Comparison of ENCODE assay signal across 34 cellular contexts in the genomic region with DNA sequence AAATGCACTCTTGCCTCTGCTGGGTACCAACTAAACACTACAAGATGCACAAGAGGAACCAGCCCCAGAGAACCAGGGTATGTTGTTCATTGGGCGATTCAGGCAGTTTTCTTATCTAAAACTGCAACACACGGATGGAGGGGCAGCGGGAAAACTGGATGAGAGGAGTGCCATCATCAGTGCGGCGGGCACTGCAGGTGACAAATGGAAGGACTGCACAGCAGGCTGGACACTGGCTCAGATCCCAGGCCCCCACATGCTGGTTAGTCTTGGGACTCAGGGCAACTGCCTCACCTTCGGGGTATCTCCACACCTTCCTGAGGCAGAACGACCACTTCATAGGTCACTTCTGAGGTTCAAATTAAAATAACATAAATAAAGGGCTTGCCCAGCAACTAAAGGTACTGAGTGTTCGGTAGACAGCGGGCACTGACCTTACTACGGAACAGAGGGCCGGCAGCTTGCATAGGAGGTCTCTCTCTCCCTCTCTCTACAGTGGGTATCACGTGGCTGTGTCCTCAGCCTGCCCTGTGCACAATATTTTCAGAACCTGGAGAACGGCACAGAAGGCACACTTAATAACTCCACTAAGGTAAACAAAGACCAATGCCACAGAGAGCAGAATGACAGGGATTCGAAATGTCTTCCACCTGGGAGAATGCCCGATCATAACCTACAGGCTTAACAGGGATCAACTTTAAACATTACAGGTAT.
DNase-seq lines count a peak whose midpoint lies in the region; ATAC-seq, FAIRE-seq and TF ChIP-seq lines count a peak whose summit lies in the region.
"Had no signal": no experiment of that assay in that cellular context is flagged by ENCODE, and none has a peak within 500 bp of the region (broad histone marks: within the 10 kb centered on the region; RNA-seq: fewer than 3 reads in every experiment).

No MANE protein-coding gene starts in this region.

- H3K4me3 ChIP-seq in A549 (no peak overlapping the region), neuronal stem cell (ENCODE audit: low read length in 2 of 2) (no peak overlapping the region), HepG2 (replicated peaks in 1 of 3; ENCODE audit: insufficient read depth in 1 of 3, low read depth in 2 of 3, low read length in 3 of 3) (no peak overlapping the region), kidney (ENCODE audit: low read length in 2 of 2) (no peak overlapping the region)
- H3K4me3 ChIP-seq: PC-9, right atrium auricular region had no signal

- H3K79me1 ChIP-seq in neuronal stem cell (ENCODE audit: low read depth, low read length), result peaks cover 2% of the 10 kb centered on the region

- H2BK5ac ChIP-seq in neuronal stem cell (ENCODE audit: low read length), result peak overlapping the region; percentile 19

- no peak for TF ChIP-seq CTCF in A549 (IDR thresholded peaks at IDR 0.05)
- no peak for TF ChIP-seq CTCF in mesothelial cell of epicardium (IDR thresholded peaks at IDR 0.05; ENCODE audit: unreplicated experiment)
- no peak for TF ChIP-seq CTCF in HepG2 (CRISPR knock-in tag; IDR thresholded peaks at IDR 0.05)
- no peak for TF ChIP-seq CTCF in activated CD8-positive, alpha-beta T cell treated with anti-CD3 and anti-CD28 coated beads for 36 hours (IDR thresholded peaks at IDR 0.05)
- TF ChIP-seq CTCF in kidney (IDR thresholded peaks at IDR 0.05; ENCODE audit: borderline replicate concordance, extremely low read depth, insufficient read depth), result no peak

- POLR2A ChIA-PET in A549 (lab: Yijun Ruan, JAX) (no interaction called here), HepG2 (lab: Yijun Ruan, JAX) (no interaction called here)
- POLR2A ChIA-PET in activated CD8-positive, alpha-beta T cell treated with anti-CD3 and anti-CD28 coated beads for 36 hours (lab: Charles Lee), result no interaction called here

- no peak for ATAC-seq in A549
- ATAC-seq in HepG2, result no peak
- ATAC-seq in activated CD8-positive, alpha-beta T cell treated with anti-CD3 and anti-CD28 coated beads for 36 hours, result no peak
- ATAC-seq: CD8-positive, alpha-beta T cell; stimulated activated naive CD8-positive, alpha-beta T cell treated with anti-CD3 and anti-CD28 coated beads, Interleukin-15, Interleukin-2, amounts not matched to agents 100 U/mL and 50 U/mL, for 24 hours; WTC11 had no signal

- no peak overlapping the region for H3K4me3 Mint-ChIP-seq in mesothelial cell of epicardium
- no peak overlapping the region for H3K4me3 Mint-ChIP-seq in activated CD8-positive, alpha-beta T cell treated with anti-CD3 and anti-CD28 coated beads for 36 hours
- H3K4me3 Mint-ChIP-seq: activated CD4-positive, alpha-beta T cell treated with anti-CD3 and anti-CD28 coated beads, Interleukin-2, amount 10 ng/mL, durations not matched to agents 7 days and 5 days; activated naive CD8-positive, alpha-beta T cell; CD8-positive, alpha-beta T cell; dendritic cell treated with granulocyte-macrophage colony-stimulating factor and Interleukin-4, amounts not matched to agents 40 ng/mL and 50 ng/mL, for 4 days; memory B cell; WTC11 had no signal

- H3K9me3 ChIP-seq in A549, result no peaks in the 10 kb centered on the region
- peaks cover 0 to 2% of the 10 kb centered on the region in 2 donors for H3K9me3 ChIP-seq in neuronal stem cell (replicated peaks in 1 of 2; ENCODE audit: control insufficient read depth in 2 of 2, insufficient read depth in 1 of 2, low read depth in 1 of 2, low read length in 2 of 2)
- H3K9me3 ChIP-seq in HepG2 (ENCODE audit: low read length), result no peaks in the 10 kb centered on the region
- no peaks in the 10 kb centered on the region for H3K9me3 ChIP-seq in kidney (ENCODE audit: control insufficient read depth in 1 of 2, low read length in 2 of 2)
- H3K9me3 ChIP-seq: right atrium auricular region had no signal

- H4K91ac ChIP-seq in neuronal stem cell (ENCODE audit: low read depth, low read length, poor library complexity), result no peak overlapping the region

- TF ChIP-seq EP300 in A549 (IDR thresholded peaks at IDR 0.05), result no peak
- TF ChIP-seq EP300 in HepG2 (IDR thresholded peaks at IDR 0.05; ENCODE audit: low read depth in 2 of 2, low read length in 2 of 2), result no peak
- no peak for TF ChIP-seq EP300 in HepG2 (CRISPR knock-in tag; IDR thresholded peaks at IDR 0.05; ENCODE audit: borderline replicate concordance)

- DNase-seq in A549 (ENCODE audit: low read depth in 1 of 2, low spot score in 1 of 2) (no peak), NCI-H69 (lab: John Stamatoyannopoulos, UW) (peak; percentile 16), cerebellum (ENCODE audit: low spot score) (peak; percentile 53), neuronal stem cell (ENCODE audit: low spot score) (no peak), mesothelial cell of epicardium (ENCODE audit: low spot score in 2 of 2, unreplicated experiment in 2 of 2) (no peak), HepG2 (ENCODE audit: low spot score) (no peak), kidney (no peak)
- DNase-seq in activated CD8-positive, alpha-beta T cell treated with anti-CD3 and anti-CD28 coated beads for 36 hours, result no peak
- DNase-seq: activated CD4-positive, alpha-beta T cell treated with anti-CD3 and anti-CD28 coated beads, Interleukin-2, amount 10 ng/mL, durations not matched to agents 7 days and 5 days; activated effector memory CD4-positive, alpha-beta T cell treated with Interleukin-2 at 50 U/mL for 16 hours; activated T-cell treated with anti-CD3 and anti-CD28 coated beads, Interleukin-2, amount 50 U/mL, for 1 hour; AML-193; anterior cingulate cortex; CD8-positive, alpha-beta T cell; DMS 273 treated with DMSO at 0.1 percent for 48 hours; NCI-H1048; NCI-H1694 treated with DMSO at 0.1 percent for 48 hours; NCI-H524 treated with DMSO at 0.1 percent for 48 hours; SHP77 treated with DMSO at 0.1 percent for 48 hours; stimulated activated CD4-positive, alpha-beta T cell treated with anti-CD3 and anti-CD28 coated beads, Interleukin-1b, Interleukin-23, amount 100 ng/mL, for 48 hours; stimulated activated naive CD8-positive, alpha-beta T cell treated with anti-CD3 and anti-CD28 coated beads, Interleukin-15, Interleukin-2, amounts not matched to agents 100 U/mL and 50 U/mL, for 24 hours; SW 1271; T-helper 9 cell had no signal

- peaks cover 80% of the 10 kb centered on the region for H3K4me1 ChIP-seq in A549
- H3K4me1 ChIP-seq in neuronal stem cell (ENCODE audit: control insufficient read depth in 2 of 2, insufficient read depth in 1 of 2, low read depth in 1 of 2, low read length in 2 of 2), result peaks cover 4 to 23% of the 10 kb centered on the region in 2 donors
- peaks cover 9% of the 10 kb centered on the region for H3K4me1 ChIP-seq in HepG2 (ENCODE audit: insufficient read depth, low read length)
- H3K4me1 ChIP-seq in kidney (ENCODE audit: control insufficient read depth in 1 of 2, insufficient read depth in 1 of 2, low read depth in 1 of 2, low read length in 2 of 2), result peaks cover 11 to 20% of the 10 kb centered on the region in 2 donors

- CTCF ChIA-PET in A549 (lab: Yijun Ruan, JAX) (interaction anchor here (0.6 kb wide), 1 partner anchor 431 kb away, joined by 3 read pairs; no protein-coding TSS in a partner anchor), HepG2 (lab: Yijun Ruan, JAX; ENCODE audit: low intra/inter-chr PET ratio, low total read pairs) (no interaction called here)
- CTCF ChIA-PET in activated CD8-positive, alpha-beta T cell treated with anti-CD3 and anti-CD28 coated beads for 36 hours (lab: Charles Lee), result interaction anchor here (0.6 to 1.3 kb wide), 2 partner anchors 30 to 452 kb away, joined by 3 to 4 read pairs; no protein-coding TSS in a partner anchor

- 91% methylated on average over 15 of the region's 15 CpGs for WGBS in A549 (ENCODE audit: missing lambda C conversion rate)
- no CpG with 5 or more reads among the region's 15 CpGs for WGBS in neuronal stem cell (ENCODE audit: extremely low coverage in 2 of 2, insufficient read length in 2 of 2, insufficient replicate concordance in 1 of 2), 2 donors
- WGBS in HepG2 (ENCODE audit: low lambda C conversion rate), result 72% methylated on average over 13 of the region's 15 CpGs

- H3K27me3 ChIP-seq in neuronal stem cell (ENCODE audit: control insufficient read depth in 3 of 3, insufficient read depth in 3 of 3, low read depth in 1 of 3, low read length in 3 of 3) (no peaks in the 10 kb centered on the region), HepG2 (ENCODE audit: control insufficient read depth in 1 of 2, insufficient read depth in 2 of 2, low read length in 2 of 2) (no peaks in the 10 kb centered on the region)
- H3K27me3 ChIP-seq: right atrium auricular region had no signal

- no peak overlapping the region for H2BK15ac ChIP-seq in neuronal stem cell (ENCODE audit: low read length)

- H3K36me3 ChIP-seq in neuronal stem cell (replicated peaks in 1 of 2; ENCODE audit: control insufficient read depth in 2 of 2, insufficient read depth in 2 of 2, low read length in 2 of 2) (peaks cover 0 to 23% of the 10 kb centered on the region in 2 donors), HepG2 (replicated peaks in 1 of 2; ENCODE audit: control insufficient read depth in 1 of 2, insufficient read depth in 2 of 2, low read length in 2 of 2) (no peaks in the 10 kb centered on the region), kidney (ENCODE audit: control insufficient read depth in 1 of 2, insufficient read depth in 2 of 2, low read length in 2 of 2) (no peaks in the 10 kb centered on the region)
- H3K36me3 ChIP-seq: right atrium auricular region had no signal

- no TSS peak for BruUV-seq in HepG2 (replicated peaks; lab: Mats Ljungman, UMichigan)

- FAIRE-seq in A549 (lab: Jason Lieb, UNC) (no peak), HepG2 (lab: Jason Lieb, UNC) (no peak), kidney (lab: Jason Lieb, UNC) (no peak)
- FAIRE-seq: endometrium, frontal cortex, GM18507, urothelium cell line had no signal

- in situ Hi-C loops in HepG2 (cut with HindIII; ENCODE audit: extremely low pct_ligation_motif_present, low pct_unique_long_range_greater_than_20kb), result no loop called here

- H2AK5ac ChIP-seq in neuronal stem cell (ENCODE audit: low read depth, low read length), result no peak overlapping the region

- H3K14ac ChIP-seq in neuronal stem cell (ENCODE audit: low read length), result no peak overlapping the region

- no peaks in the 10 kb centered on the region for H3K9me3 Mint-ChIP-seq in mesothelial cell of epicardium
- H3K9me3 Mint-ChIP-seq in activated CD8-positive, alpha-beta T cell treated with anti-CD3 and anti-CD28 coated beads for 36 hours, result no peaks in the 10 kb centered on the region
- H3K9me3 Mint-ChIP-seq: activated CD4-positive, alpha-beta T cell treated with anti-CD3 and anti-CD28 coated beads, Interleukin-2, amount 10 ng/mL, durations not matched to agents 7 days and 5 days; CD8-positive, alpha-beta T cell; dendritic cell treated with granulocyte-macrophage colony-stimulating factor and Interleukin-4, amounts not matched to agents 40 ng/mL and 50 ng/mL, for 4 days had no signal

- no peak for TF ChIP-seq RAD21 in A549 (conservative IDR thresholded peaks at IDR 0.05 in 1 of 2, IDR thresholded peaks at IDR 0.05 in 1 of 2)
- TF ChIP-seq RAD21 in HepG2 (CRISPR knock-in tag; IDR thresholded peaks at IDR 0.05), result no peak

- H3K4me2 ChIP-seq in A549, result peak overlapping the region; percentile 47
- no peak overlapping the region for H3K4me2 ChIP-seq in neuronal stem cell (ENCODE audit: insufficient read depth, low read length, poor library complexity, severe bottlenecking)
- no peak overlapping the region for H3K4me2 ChIP-seq in HepG2 (ENCODE audit: low read depth, low read length)
- H3K4me2 ChIP-seq: PC-9 had no signal

- H3K79me2 ChIP-seq in HepG2 (ENCODE audit: insufficient read depth, low read length), result no peaks in the 10 kb centered on the region
- H3K79me2 ChIP-seq: parathyroid adenoma had no signal

- no peaks in the 10 kb centered on the region for H3K27me3 Mint-ChIP-seq in mesothelial cell of epicardium (ENCODE audit: low read depth)
- peaks cover 1% of the 10 kb centered on the region for H3K27me3 Mint-ChIP-seq in activated CD8-positive, alpha-beta T cell treated with anti-CD3 and anti-CD28 coated beads for 36 hours
- H3K27me3 Mint-ChIP-seq: activated CD4-positive, alpha-beta T cell treated with anti-CD3 and anti-CD28 coated beads, Interleukin-2, amount 10 ng/mL, durations not matched to agents 7 days and 5 days had no signal

- H3K27ac ChIP-seq in A549 (peak overlapping the region; percentile 25 to 40; a peak in 4 of 6 replicates), neuronal stem cell (replicated peaks; ENCODE audit: low read length) (no peak overlapping the region), HepG2 (ENCODE audit: extremely low read length, insufficient read depth, low read length) (no peak overlapping the region), kidney (ENCODE audit: low read depth in 2 of 2, low read length in 2 of 2) (no peak overlapping the region)
- H3K27ac ChIP-seq: parathyroid adenoma, PC-9 had no signal

- no peak overlapping the region for H3K4ac ChIP-seq in neuronal stem cell (ENCODE audit: low read length)

- H3K9ac ChIP-seq in neuronal stem cell (ENCODE audit: low read depth, low read length, poor library complexity) (no peak overlapping the region), HepG2 (ENCODE audit: insufficient read depth, low read depth, low read length) (no peak overlapping the region), kidney (ENCODE audit: low read length in 2 of 2) (no peak overlapping the region)
- H3K9ac ChIP-seq: parathyroid adenoma had no signal

- no peak overlapping the region for H2BK120ac ChIP-seq in neuronal stem cell (ENCODE audit: low read depth, low read length)

- H3K18ac ChIP-seq in neuronal stem cell (ENCODE audit: low read length), result no peak overlapping the region

- no peak overlapping the region for H3K27ac Mint-ChIP-seq in mesothelial cell of epicardium
- H3K27ac Mint-ChIP-seq in activated CD8-positive, alpha-beta T cell treated with anti-CD3 and anti-CD28 coated beads for 36 hours, result no peak overlapping the region
- H3K27ac Mint-ChIP-seq: activated CD4-positive, alpha-beta T cell treated with anti-CD3 and anti-CD28 coated beads, Interleukin-2, amount 10 ng/mL, durations not matched to agents 7 days and 5 days; activated naive CD8-positive, alpha-beta T cell; CD8-positive, alpha-beta T cell; dendritic cell treated with granulocyte-macrophage colony-stimulating factor and Interleukin-4, amounts not matched to agents 40 ng/mL and 50 ng/mL, for 4 days; memory B cell; WTC11 had no signal

- TF ChIP-seq POLR2A in A549 (IDR thresholded peaks at IDR 0.05; ENCODE audit: low read length) (no peak), HepG2 (IDR thresholded peaks at IDR 0.05; ENCODE audit: insufficient read depth in 1 of 2, low read depth in 2 of 2, low read length in 2 of 2) (no peak)

- H3K4me1 Mint-ChIP-seq in mesothelial cell of epicardium, result peaks cover 23% of the 10 kb centered on the region
- peaks cover 4% of the 10 kb centered on the region for H3K4me1 Mint-ChIP-seq in activated CD8-positive, alpha-beta T cell treated with anti-CD3 and anti-CD28 coated beads for 36 hours (ENCODE audit: low read depth)
- H3K4me1 Mint-ChIP-seq: memory B cell had no signal

- H2BK12ac ChIP-seq in neuronal stem cell (ENCODE audit: low read length), result no peak overlapping the region

- H2AFZ ChIP-seq in neuronal stem cell (ENCODE audit: low read length) (no peak overlapping the region), HepG2 (ENCODE audit: low read length) (no peak overlapping the region)
- H2AFZ ChIP-seq: parathyroid adenoma, PC-9 had no signal

- intact Hi-C loops in HepG2 (cut with micrococcal nuclease; ENCODE audit: unreplicated experiment) (no loop called here), kidney (cut with DNase I) (no loop called here)
- intact Hi-C loops in activated CD8-positive, alpha-beta T cell treated with anti-CD3 and anti-CD28 coated beads for 36 hours (cut with micrococcal nuclease), result no loop called here

- H4K20me1 ChIP-seq in HepG2 (ENCODE audit: insufficient read depth, low read length), result no peaks in the 10 kb centered on the region

- H3K36me3 Mint-ChIP-seq in mesothelial cell of epicardium, result peaks cover 1% of the 10 kb centered on the region
- no peaks in the 10 kb centered on the region for H3K36me3 Mint-ChIP-seq in activated CD8-positive, alpha-beta T cell treated with anti-CD3 and anti-CD28 coated beads for 36 hours (ENCODE audit: low read depth)
- H3K36me3 Mint-ChIP-seq: CD8-positive, alpha-beta T cell; memory B cell; WTC11 had no signal

- no peak overlapping the region for H4K8ac ChIP-seq in neuronal stem cell (ENCODE audit: low read depth, low read length)

- no peak overlapping the region for H3K23ac ChIP-seq in neuronal stem cell (ENCODE audit: low read depth, low read length, poor library complexity)

Comparison
In these comparisons a context has a peak if more than half of its experiments do, and no peak if none do; other contexts are left out.
1. DNase-seq: peak in NCI-H69 (single experiment) and cerebellum (single experiment); none in A549 (0 of 2), neuronal stem cell (single experiment), mesothelial cell of epicardium (0 of 2), HepG2 (single experiment), activated CD8-positive, alpha-beta T cell treated with anti-CD3 and anti-CD28 coated beads for 36 hours (single experiment) and kidney (single experiment).
2. H3K27ac ChIP-seq: peak in A549 (2 of 2); none in neuronal stem cell (single experiment), HepG2 (single experiment) and kidney (0 of 2).